In the genomic region with DNA sequence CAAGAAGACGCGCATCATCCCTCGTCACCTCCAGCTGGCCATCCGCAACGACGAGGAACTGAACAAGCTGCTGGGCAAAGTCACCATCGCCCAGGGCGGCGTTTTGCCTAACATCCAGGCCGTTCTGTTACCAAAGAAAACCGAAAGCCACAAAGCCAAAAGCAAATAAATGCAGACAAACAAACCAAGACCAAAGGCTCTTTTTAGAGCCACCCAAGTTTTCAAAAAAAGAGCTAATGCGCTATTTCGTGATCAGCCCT, we compare ENCODE assay signal across 6 cellular contexts. TPM values are rescaled to one million over a fixed set of nuclear protein-coding genes. Genes with fewer than 3 reads are reported as not detected.
DNase-seq lines count a peak whose midpoint lies in the region; ATAC-seq and TF ChIP-seq lines count a peak whose summit lies in the region.
"Not testable (repeated sequence)": the region's sequence is repeated elsewhere in the genome, so short reads cannot be mapped to it uniquely, and the experiment has no call there.

No MANE protein-coding gene starts in this region.

- not testable (repeated sequence) for DNase-seq in T-helper 17 cell; epithelial cell of proximal tubule (ENCODE audit: low read depth); lower lobe of right lung; smooth muscle cell (lab: John Stamatoyannopoulos, UW; ENCODE audit: unreplicated experiment)

- 0% methylated on average over 13 of the region's 13 CpGs for WGBS in smooth muscle cell (ENCODE audit: low lambda C conversion rate)

- H3K4me3 Mint-ChIP-seq in T-helper 17 cell, result not testable (repeated sequence)

- TF ChIP-seq CTCF in epithelial cell of proximal tubule (conservative IDR thresholded peaks at IDR 0.05; ENCODE audit: low read depth, low read length); lower lobe of right lung (IDR thresholded peaks at IDR 0.05); smooth muscle cell (IDR thresholded peaks at IDR 0.05; ENCODE audit: borderline replicate concordance, insufficient read depth, poor library complexity, severe bottlenecking): not testable (repeated sequence)

- H3K27me3 Mint-ChIP-seq in T-helper 17 cell, result not testable (repeated sequence)

- H3K27me3 ChIP-seq in BLaER1 treated with 17β-estradiol and CSF1 and Interleukin-3, amounts not matched to agents 10 nM and 100 nM; lower lobe of right lung (ENCODE audit: low read depth); smooth muscle cell (ENCODE audit: low read depth): not testable (repeated sequence)

- not testable (repeated sequence) for H3K27ac Mint-ChIP-seq in T-helper 17 cell

- H2AFZ ChIP-seq in smooth muscle cell (ENCODE audit: low read depth), result not testable (repeated sequence)

- H3K4me1 Mint-ChIP-seq in T-helper 17 cell, result not testable (repeated sequence)

- ATAC-seq in HG03135 (IDR thresholded peaks at IDR 0.05; ENCODE audit: unreplicated experiment) (peak; percentile 0), T-helper 17 cell (peak; percentile 0)
- not testable (repeated sequence) for ATAC-seq in lower lobe of right lung

- peaks cover 32 to 48% (median 41%) of the 10 kb centered on the region in 10 experiments for H3K4me1 ChIP-seq in BLaER1 treated with 17β-estradiol and CSF1 and Interleukin-3, amounts not matched to agents 10 nM and 100 nM
- H3K4me1 ChIP-seq in lower lobe of right lung (peaks cover 16% of the 10 kb centered on the region), smooth muscle cell (ENCODE audit: low read depth) (peaks cover 19% of the 10 kb centered on the region)

- intact Hi-C loops in lower lobe of right lung (cut with DNase I), result not testable (repeated sequence)

- H3K4me3 ChIP-seq in BLaER1 treated with 17β-estradiol and CSF1 and Interleukin-3, amounts not matched to agents 10 nM and 100 nM, result peak overlapping the region; percentile 60 to 80 (median 76)
- H3K4me3 ChIP-seq in epithelial cell of proximal tubule (ENCODE audit: low read depth, low read length), result peak overlapping the region; percentile 65
- peak overlapping the region; percentile 70 for H3K4me3 ChIP-seq in lower lobe of right lung
- peak overlapping the region; percentile 64 for H3K4me3 ChIP-seq in smooth muscle cell

- H3K9ac ChIP-seq in BLaER1 treated with 17β-estradiol and CSF1 and Interleukin-3, amounts not matched to agents 10 nM and 100 nM, result peak overlapping the region; percentile 87 to 97 (median 94)
- peak overlapping the region; percentile 92 for H3K9ac ChIP-seq in smooth muscle cell (ENCODE audit: low read depth)

- H3K4me2 ChIP-seq in BLaER1 treated with 17β-estradiol and CSF1 and Interleukin-3, amounts not matched to agents 10 nM and 100 nM, result peak overlapping the region; percentile 77 to 92 (median 87)
- peak overlapping the region; percentile 97 for H3K4me2 ChIP-seq in smooth muscle cell

- peaks cover 11 to 40% (median 26%) of the 10 kb centered on the region in 11 experiments; a peak in 15 of 22 replicates for H4K20me1 ChIP-seq in BLaER1 treated with 17β-estradiol and CSF1 and Interleukin-3, amounts not matched to agents 10 nM and 100 nM
- peaks cover 18% of the 10 kb centered on the region for H4K20me1 ChIP-seq in smooth muscle cell (ENCODE audit: low read depth)

- H3K27ac ChIP-seq in BLaER1 treated with 17β-estradiol and CSF1 and Interleukin-3, amounts not matched to agents 10 nM and 100 nM, result peak overlapping the region; percentile 88 to 97 (median 95)
- H3K27ac ChIP-seq in lower lobe of right lung (peak overlapping the region; percentile 99), smooth muscle cell (ENCODE audit: low read depth) (peak overlapping the region; percentile 98)

- H3K36me3 ChIP-seq in BLaER1 treated with 17β-estradiol and CSF1 and Interleukin-3, amounts not matched to agents 10 nM and 100 nM; lower lobe of right lung; smooth muscle cell (ENCODE audit: low read depth): not testable (repeated sequence)

- peaks cover 26% of the 10 kb centered on the region for H3K79me2 ChIP-seq in smooth muscle cell (ENCODE audit: low read depth)

- H3F3A ChIP-seq in smooth muscle cell (ENCODE audit: low read depth), result peaks cover 11% of the 10 kb centered on the region

- H3K9me3 ChIP-seq in BLaER1 treated with 17β-estradiol and CSF1 and Interleukin-3, amounts not matched to agents 10 nM and 100 nM (replicated peaks in 1 of 11); T-helper 17 cell (ENCODE audit: control insufficient read depth, low read length, poor library complexity, severe bottlenecking); lower lobe of right lung; smooth muscle cell (replicated peaks; ENCODE audit: low read depth): not testable (repeated sequence)

- not testable (repeated sequence) for H3K36me3 Mint-ChIP-seq in T-helper 17 cell (ENCODE audit: low read depth)

RNA-seq across cellular contexts. Expression of gene BOLA1, which starts 12.2 kb away (rescaled TPM):
- total RNA-seq in T-helper 17 cell, result 1 to 10 TPM; 5.3 to 7.2 TPM
- 18.7 and 29.2 TPM in 2 replicates for total RNA-seq in epithelial cell of proximal tubule
- total RNA-seq in lower lobe of right lung, result 11.5 TPM
- total RNA-seq in smooth muscle cell, result 14.3 and 21.3 TPM in 2 replicates
- 25.7 and 27.4 TPM in 2 replicates for polyA plus RNA-seq in smooth muscle cell

RNA-seq across cellular contexts. Expression of gene SV2A, which starts 30.5 kb away (rescaled TPM):
- total RNA-seq in T-helper 17 cell (1 to 10 TPM; 4.6 to 4.7 TPM), epithelial cell of proximal tubule (2.9 and 5.9 TPM in 2 replicates), lower lobe of right lung (0.86 TPM), smooth muscle cell (9.8 and 14.6 TPM in 2 replicates)
- polyA plus RNA-seq in smooth muscle cell, result 10.5 and 14.0 TPM in 2 replicates

RNA-seq across cellular contexts. Expression of gene SF3B4, which starts 40.5 kb away (rescaled TPM):
- total RNA-seq in T-helper 17 cell (10 to 100 TPM; 47.2 to 53.2 TPM), epithelial cell of proximal tubule (7.7 and 14.5 TPM in 2 replicates), lower lobe of right lung (45.5 TPM), smooth muscle cell (27.3 and 32.8 TPM in 2 replicates)
- 72.9 and 75.3 TPM in 2 replicates for polyA plus RNA-seq in smooth muscle cell

RNA-seq across cellular contexts. Expression of gene MTMR11, which starts 49.6 kb away (rescaled TPM):
- total RNA-seq in T-helper 17 cell (under 1 TPM; 0.35 to 0.73 TPM), epithelial cell of proximal tubule (8.9 and 10.1 TPM in 2 replicates), lower lobe of right lung (20.4 TPM), smooth muscle cell (19.4 and 23.5 TPM in 2 replicates)
- 17.2 and 18.2 TPM in 2 replicates for polyA plus RNA-seq in smooth muscle cell
